In genomic region chr2:231300722-231301076, GRCh38 we compare ENCODE assay signal across 18 cellular contexts.
DNase-seq lines count a peak whose midpoint lies in the region; ATAC-seq and TF ChIP-seq lines count a peak whose summit lies in the region.
"Had no signal": no experiment of that assay in that cellular context is flagged by ENCODE, and none has a peak within 500 bp of the region (broad histone marks: within the 10 kb centered on the region; RNA-seq: fewer than 3 reads in every experiment).

No MANE protein-coding gene starts in this region.

- TSS peak; percentile 9 for BruUV-seq in PC-3 (replicated peaks; lab: Mats Ljungman, UMichigan)

- H4K20me1 ChIP-seq in PC-3 (ENCODE audit: low read length): no peaks in the 10 kb centered on the region

- H3K4me1 ChIP-seq in PC-3 (ENCODE audit: insufficient read depth, low read length) (peaks cover 35% of the 10 kb centered on the region), mucosa of descending colon (ENCODE audit: low read depth) (peaks cover 8% of the 10 kb centered on the region)
- H3K4me1 ChIP-seq: right lobe of liver, testis had no signal

- DNase-seq in GM12865 (ENCODE audit: low read depth) (peak; percentile 18), PC-3 (peak; percentile 5), mucosa of descending colon (no peak), mucosa of gallbladder (ENCODE audit: low spot score) (no peak), NAMALWA (ENCODE audit: low spot score) (no peak)
- DNase-seq: activated effector memory CD4-positive, alpha-beta T cell treated with Interleukin-2 at 50 U/mL for 16 hours; aorta; BE2C; DMS153; NCI-H345; right lobe of liver; stimulated activated CD4-positive, alpha-beta T cell treated with anti-CD3 and anti-CD28 coated beads, Interleukin-2, amount 100 ng/mL, for 24 hours; testis had no signal

- H3K9me2 ChIP-seq in PC-3 (replicated peaks; ENCODE audit: low read length): no peaks in the 10 kb centered on the region

- peak overlapping the region; percentile 15; the same call in 1 of the 2 replicates for H3K9ac ChIP-seq in PC-3 (ENCODE audit: low read length)

- POLR2A ChIA-PET in PC-3 (lab: Charles Lee; ENCODE audit: unreplicated experiment): no interaction called here

- H3K36me3 ChIP-seq in PC-3 (ENCODE audit: low read depth, low read length) (no peaks in the 10 kb centered on the region; the same call in none of the 2 replicates), mucosa of descending colon (ENCODE audit: low read depth) (no peaks in the 10 kb centered on the region)
- H3K36me3 ChIP-seq: neutrophil, right lobe of liver had no signal

- peak overlapping the region; percentile 82 for H3K27ac ChIP-seq in PC-3 (ENCODE audit: low read length)
- H3K27ac ChIP-seq: neutrophil, right lobe of liver, testis had no signal

- no peaks in the 10 kb centered on the region for H3K79me2 ChIP-seq in PC-3 (ENCODE audit: low read length)

- peak; percentile 22 for ATAC-seq in GM21619 (IDR thresholded peaks at IDR 0.05; ENCODE audit: unreplicated experiment)
- 0 out of 2 replicates have a peak, but pooled peaks have one; percentile 2 for ATAC-seq in PC-3
- peak; percentile 28 for ATAC-seq in mucosa of descending colon
- no peak for ATAC-seq in GM18498 (IDR thresholded peaks at IDR 0.05; ENCODE audit: unreplicated experiment)
- ATAC-seq in GM19023 (IDR thresholded peaks at IDR 0.05; ENCODE audit: unreplicated experiment): no peak
- ATAC-seq: right lobe of liver, SK-N-SH treated with all-trans-retinoic acid at 6 μM for 48 hours had no signal

- no peak overlapping the region for H3K4me3 ChIP-seq in GM12865 (ENCODE audit: low read depth, low read length)
- H3K4me3 ChIP-seq in PC-3 (ENCODE audit: low read length): no peak overlapping the region
- H3K4me3 ChIP-seq in mucosa of descending colon: no peak overlapping the region
- H3K4me3 ChIP-seq: right lobe of liver, testis had no signal

- CTCF ChIA-PET in PC-3 (lab: Charles Lee): no interaction called here

- H3F3A ChIP-seq in PC-3 (ENCODE audit: low read length, unreplicated experiment): no peaks in the 10 kb centered on the region

- TF ChIP-seq CTCF in GM12865 (IDR thresholded peaks at IDR 0.05; ENCODE audit: insufficient read depth, low read depth, low read length, missing control alignments): no peak
- TF ChIP-seq CTCF in PC-3 (conservative IDR thresholded peaks at IDR 0.05; ENCODE audit: low read depth, low read length): no peak
- no peak for TF ChIP-seq CTCF in mucosa of descending colon (IDR thresholded peaks at IDR 0.05)

- H2AFZ ChIP-seq in PC-3 (ENCODE audit: low read length): no peak overlapping the region

- intact Hi-C loops in PC-3 (cut with micrococcal nuclease) (loop anchor here (1.0 to 5.0 kb wide), 3 partner anchors 65 to 100 kb away; no protein-coding TSS in a partner anchor), mucosa of descending colon (cut with DNase I, micrococcal nuclease) (no loop called here)

- no peaks in the 10 kb centered on the region for H3K9me3 ChIP-seq in PC-3 (ENCODE audit: low read length)
- H3K9me3 ChIP-seq in mucosa of descending colon: no peaks in the 10 kb centered on the region
- H3K9me3 ChIP-seq: BE2C, neutrophil, right lobe of liver, testis had no signal

- H3K27me3 ChIP-seq in PC-3 (ENCODE audit: low read length): no peaks in the 10 kb centered on the region
- H3K27me3 ChIP-seq: BE2C, neutrophil, right lobe of liver, testis had no signal

- peak overlapping the region; percentile 64 for H3K4me2 ChIP-seq in PC-3 (ENCODE audit: low read length)

Comparison
In these comparisons a context has a peak if more than half of its experiments do, and no peak if none do; other contexts are left out.
1. DNase-seq: peak in GM12865 (single experiment) and PC-3 (single experiment); none in mucosa of descending colon (0 of 3), mucosa of gallbladder (single experiment) and NAMALWA (single experiment).
2. ATAC-seq: peak in GM21619 (single experiment), PC-3 (single experiment) and mucosa of descending colon (single experiment); none in GM18498 (single experiment) and GM19023 (single experiment).